In the genomic region with DNA sequence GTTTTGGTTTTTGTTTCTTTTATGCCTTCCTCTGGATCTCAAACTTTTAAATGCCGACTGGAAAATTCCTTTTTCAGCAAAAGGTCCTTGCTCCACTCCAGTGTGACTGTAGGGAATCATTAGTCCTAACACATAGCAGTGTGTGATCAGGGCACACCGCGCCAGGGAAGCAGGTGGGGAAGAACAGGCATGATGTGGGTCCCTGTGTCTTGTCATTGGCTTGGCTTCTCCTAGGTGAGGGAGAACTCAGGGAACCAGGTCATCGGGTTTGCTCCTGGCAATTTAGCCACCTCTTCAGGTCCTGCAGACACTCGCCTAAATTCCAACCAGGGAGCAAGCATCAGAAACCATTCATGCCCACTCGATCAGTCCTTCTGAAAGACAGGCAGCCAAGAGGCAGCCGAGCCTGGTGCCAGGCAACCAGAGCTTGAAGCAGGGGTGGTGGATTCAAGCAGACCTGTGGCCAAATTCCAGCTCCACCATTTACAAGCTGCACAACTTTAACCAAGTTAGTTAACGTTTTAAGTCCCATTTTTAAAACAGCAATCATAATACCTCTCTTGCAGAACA, we compare ENCODE assay signal across 19 cellular contexts.
"Had no signal": no experiment of that assay in that cellular context is flagged by ENCODE, and none has a peak within 500 bp of the region (broad histone marks: within the 10 kb centered on the region; RNA-seq: fewer than 3 reads in every experiment).

No MANE protein-coding gene starts in this region.

- H3K4me1 ChIP-seq: parathyroid adenoma, sigmoid colon, transverse colon had no signal

- DNase-seq: cerebellar nuclear complex; cortex of kidney; dorsolateral prefrontal cortex; effector CD4-positive, alpha-beta T cell; kidney; mucosa of descending colon; naive B cell; sigmoid colon; stimulated activated CD4-positive, alpha-beta T cell treated with anti-CD3 and anti-CD28 coated beads, Interleukin-4, amount 100 ng/mL, for 4 hours; stimulated activated naive CD8-positive, alpha-beta T cell treated with anti-CD3 and anti-CD28 coated beads, Interleukin-15, Interleukin-2, amounts not matched to agents 100 U/mL and 50 U/mL, for 24 hours; substantia nigra; transverse colon had no signal

- H3K4me3 ChIP-seq: lung, mucosa of descending colon, neural progenitor cell, sigmoid colon, thoracic aorta, transverse colon had no signal

- H3K27ac ChIP-seq: dorsolateral prefrontal cortex, neural progenitor cell, parathyroid adenoma, sigmoid colon, thoracic aorta, transverse colon had no signal

- H3K9me3 ChIP-seq: mucosa of descending colon, sigmoid colon, thoracic aorta, transverse colon had no signal

- H3K27me3 ChIP-seq: neural progenitor cell, sigmoid colon, transverse colon had no signal

- H3K36me3 ChIP-seq: neural progenitor cell, sigmoid colon, thoracic aorta, transverse colon had no signal

- ATAC-seq: left lobe of liver; mucosa of descending colon; natural killer cell treated with Interleukin-12 subunit alpha and Interleukin-12 subunit beta and Interleukin-15 and Interleukin-18, amount 100 ng/mL, for 72 hours; stimulated activated memory B cell treated with anti-CD40 and anti-IgM and Interleukin-4, amounts not matched to agents 10 μg/mL and 1 μg/mL and 100 μg/mL, for 72 hours; stimulated activated naive CD8-positive, alpha-beta T cell treated with anti-CD3 and anti-CD28 coated beads, Interleukin-15, Interleukin-2, amounts not matched to agents 100 U/mL and 50 U/mL, for 24 hours had no signal
